Comparison of ENCODE assay signal across 9 cellular contexts in genomic region chr2:182522930-182523541, GRCh38.
A peak's percentile ranks its signal among the peaks of the same experiment; 100 is the strongest.
DNase-seq lines count a peak whose midpoint lies in the region; ATAC-seq, FAIRE-seq and TF ChIP-seq lines count a peak whose summit lies in the region.
"Had no signal": no experiment of that assay in that cellular context is flagged by ENCODE, and none has a peak within 500 bp of the region (broad histone marks: within the 10 kb centered on the region; RNA-seq: fewer than 3 reads in every experiment).

No MANE protein-coding gene starts in this region.

- H3K4me2 ChIP-seq in Loucy (ENCODE audit: low read depth, low read length, poor library complexity, severe bottlenecking) = peak overlapping the region; percentile 82
- H3K4me2 ChIP-seq in skeletal muscle satellite cell (ENCODE audit: low read length) = peak overlapping the region; percentile 61

- no peaks in the 10 kb centered on the region for H3K79me2 ChIP-seq in Loucy (ENCODE audit: insufficient read depth, low read length)

- H3K9me2 ChIP-seq in Loucy (replicated peaks; ENCODE audit: low read depth, low read length) = no peaks in the 10 kb centered on the region

- peaks cover 6% of the 10 kb centered on the region; the same call in 1 of the 2 replicates for H3F3A ChIP-seq in Loucy (ENCODE audit: low read depth)

- no peak for TF ChIP-seq CTCF in Loucy (conservative IDR thresholded peaks at IDR 0.05; ENCODE audit: low read length)
- no peak for TF ChIP-seq CTCF in foreskin fibroblast (IDR thresholded peaks at IDR 0.05; ENCODE audit: low read depth, low read length)
- no peak for TF ChIP-seq CTCF in D721Med (IDR thresholded peaks at IDR 0.05; ENCODE audit: insufficient read depth, missing control alignments)

- no peaks in the 10 kb centered on the region for H4K20me1 ChIP-seq in Loucy (ENCODE audit: insufficient read depth, low read length, poor library complexity, severe bottlenecking)

- H2AFZ ChIP-seq in Loucy (ENCODE audit: low read length) = peak overlapping the region; percentile 72

- no peaks in the 10 kb centered on the region for H3K36me3 ChIP-seq in Loucy (ENCODE audit: insufficient read depth, low read length)
- no peaks in the 10 kb centered on the region for H3K36me3 ChIP-seq in skeletal muscle satellite cell (ENCODE audit: insufficient read depth, low read length)

- no peaks in the 10 kb centered on the region for H3K27me3 ChIP-seq in Loucy (ENCODE audit: insufficient read depth, low read length, poor library complexity, severe bottlenecking)
- no peaks in the 10 kb centered on the region for H3K27me3 ChIP-seq in skeletal muscle satellite cell (ENCODE audit: control insufficient read depth, insufficient read depth, low read length)

- no peak for ATAC-seq in GM21526 (IDR thresholded peaks at IDR 0.05; ENCODE audit: low FRiP score, unreplicated experiment)

- peak overlapping the region; percentile 67 for H3K4me3 ChIP-seq in Loucy (ENCODE audit: low read length, poor library complexity, severe bottlenecking)
- H3K4me3 ChIP-seq in foreskin fibroblast (ENCODE audit: low read depth in 1 of 2, low read length in 2 of 2) = peak overlapping the region; percentile 15 to 29
- H3K4me3 ChIP-seq in skeletal muscle satellite cell (ENCODE audit: low read length) = peak overlapping the region; percentile 38

- peak overlapping the region; percentile 57 for H3K9ac ChIP-seq in Loucy (ENCODE audit: low read depth, low read length, poor library complexity, severe bottlenecking)
- no peak overlapping the region for H3K9ac ChIP-seq in skeletal muscle satellite cell (ENCODE audit: low read depth, low read length)

- no peaks in the 10 kb centered on the region for H3K9me3 ChIP-seq in Loucy (ENCODE audit: insufficient read depth, low read depth, low read length)
- no peaks in the 10 kb centered on the region for H3K9me3 ChIP-seq in skeletal muscle satellite cell (replicated peaks; ENCODE audit: low read length)

- DNase-seq in NCI-H526 treated with DMSO at 0.1 percent for 48 hours (lab: John Stamatoyannopoulos, UW) (peak; percentile 15), foreskin fibroblast (peak in 1 of 2 donors; percentile 27), D721Med (ENCODE audit: insufficient read length, low spot score) (no peak)
- DNase-seq in NK-92 treated with Interleukin-12 subunit alpha and Interleukin-12 subunit beta, amount 100 ng/mL, for 24 hours (lab: John Stamatoyannopoulos, UW) = no peak
- DNase-seq: mammary epithelial cell; stimulated activated CD4-positive, alpha-beta T cell treated with anti-CD3 and anti-CD28 coated beads, Interleukin-12 subunit alpha, Interleukin-12 subunit beta, amount 100 ng/mL, for 4 hours had no signal

- H3K4me1 ChIP-seq in Loucy (ENCODE audit: insufficient read depth, low read length, poor library complexity, severe bottlenecking) = peaks cover 29% of the 10 kb centered on the region
- H3K4me1 ChIP-seq in skeletal muscle satellite cell (ENCODE audit: control insufficient read depth, insufficient read depth, low read length) = peaks cover 16% of the 10 kb centered on the region

- no peak for FAIRE-seq in D721Med (lab: Jason Lieb, UNC)
